ENCODE assay signal across 22 cellular contexts in the genomic region with DNA sequence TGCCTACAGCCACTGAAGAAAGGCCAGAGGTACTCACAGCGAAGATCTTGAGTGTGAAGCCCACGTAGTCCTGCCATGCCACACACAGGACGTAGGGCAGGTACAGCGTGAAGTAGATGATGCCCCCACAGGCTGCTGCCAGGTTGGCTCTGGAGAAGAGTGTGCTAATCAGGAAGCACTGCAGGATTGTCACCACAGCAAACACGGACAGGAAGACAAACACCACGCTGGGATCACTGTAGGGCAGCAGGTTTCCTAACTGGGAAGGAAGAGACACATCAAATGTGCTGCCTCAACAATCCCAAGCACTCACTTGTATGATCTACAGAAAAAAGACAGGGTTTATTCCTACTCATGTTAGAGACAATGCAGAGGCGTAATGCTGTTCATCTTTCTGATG.
DNase-seq lines count a peak whose midpoint lies in the region; ATAC-seq, FAIRE-seq and TF ChIP-seq lines count a peak whose summit lies in the region.
"Had no signal": no experiment of that assay in that cellular context is flagged by ENCODE, and none has a peak within 500 bp of the region (broad histone marks: within the 10 kb centered on the region; RNA-seq: fewer than 3 reads in every experiment).

No MANE protein-coding gene starts in this region.

- H3K27me3 Mint-ChIP-seq in astrocyte (ENCODE audit: low read depth, unreplicated experiment) (no peaks in the 10 kb centered on the region), glutamatergic neuron (ENCODE audit: unreplicated experiment) (peaks cover 4% of the 10 kb centered on the region)

- H3K4me1 Mint-ChIP-seq in astrocyte (ENCODE audit: low read depth, unreplicated experiment) (peaks cover 35% of the 10 kb centered on the region), glutamatergic neuron (ENCODE audit: low read depth, unreplicated experiment) (peaks cover 4% of the 10 kb centered on the region)

- peak overlapping the region in 1 of 12 donors; percentile 42 for H3K27ac ChIP-seq in heart left ventricle
- H3K27ac ChIP-seq in astrocyte (ENCODE audit: low read depth, low read length): no peak overlapping the region
- H3K27ac ChIP-seq in psoas muscle: peak overlapping the region; percentile 58
- H3K27ac ChIP-seq in colonic mucosa: no peak overlapping the region
- H3K27ac ChIP-seq: C4-2B, GM23248 had no signal

- H3K4me3 ChIP-seq in heart left ventricle (no peak overlapping the region), astrocyte (ENCODE audit: insufficient read depth, low read depth, low read length) (no peak overlapping the region), psoas muscle (no peak overlapping the region), colonic mucosa (no peak overlapping the region)
- H3K4me3 ChIP-seq: GM23248 had no signal

- H3K9ac ChIP-seq in astrocyte (ENCODE audit: low read length) (no peak overlapping the region), colonic mucosa (ENCODE audit: low read depth in 2 of 2, low read length in 2 of 2) (no peak overlapping the region)
- H3K9ac ChIP-seq: GM23248 had no signal

- H3K36me3 Mint-ChIP-seq in astrocyte (ENCODE audit: low read depth, unreplicated experiment) (peaks cover 63% of the 10 kb centered on the region), glutamatergic neuron (ENCODE audit: unreplicated experiment) (peaks cover 32% of the 10 kb centered on the region)

- no peak for TF ChIP-seq CTCF in heart left ventricle (IDR thresholded peaks at IDR 0.05)
- no peak for TF ChIP-seq CTCF in astrocyte (IDR thresholded peaks at IDR 0.05; ENCODE audit: insufficient read depth, low read depth, low read length)
- TF ChIP-seq CTCF in glutamatergic neuron (IDR thresholded peaks at IDR 0.05; ENCODE audit: partially characterized antibody, unreplicated experiment): no peak
- no peak for TF ChIP-seq CTCF in psoas muscle (IDR thresholded peaks at IDR 0.05)
- no peak for TF ChIP-seq CTCF in colonic mucosa (IDR thresholded peaks at IDR 0.05)

- WGBS in heart left ventricle, 4 donors: 69 to 82% (median 79%) methylated on average over 7 of the region's 7 CpGs
- WGBS in psoas muscle, 3 donors: 49 to 73% (median 61%) methylated on average over 7 of the region's 7 CpGs

- no peak for DNase-seq in heart left ventricle
- no peak for DNase-seq in cardiac septum (ENCODE audit: low spot score)
- no peak for DNase-seq in astrocyte (ENCODE audit: low read depth)
- DNase-seq in glutamatergic neuron: no peak
- no peak for DNase-seq in psoas muscle
- DNase-seq in DMS79 treated with DMSO at 0.1 percent for 48 hours (lab: John Stamatoyannopoulos, UW): no peak
- no peak for DNase-seq in colonic mucosa
- DNase-seq in amniotic stem cell (lab: John Stamatoyannopoulos, UW): no peak
- DNase-seq: DMS79, GM23248, HCEC 1CT, KG1, NCI-H1105, NCI-H146, NCI-H2029, NCI-H226, NCI-H524 treated with DMSO at 0.1 percent for 48 hours, OCI-M1 had no signal

- no peaks in the 10 kb centered on the region for H3K79me2 ChIP-seq in astrocyte (ENCODE audit: insufficient read depth, low read length)

- H3K4me2 ChIP-seq in astrocyte (ENCODE audit: low read length): no peak overlapping the region

- H3K4me1 ChIP-seq in heart left ventricle (peaks cover 0 to 27% (median 6%) of the 10 kb centered on the region in 12 donors), astrocyte (ENCODE audit: insufficient read depth, low read length) (peaks cover 23% of the 10 kb centered on the region), psoas muscle (peaks cover 9% of the 10 kb centered on the region), colonic mucosa (no peaks in the 10 kb centered on the region)

- intact Hi-C loops in heart left ventricle (cut with DNase I) (no loop called here), cardiac septum (cut with DNase I) (no loop called here), psoas muscle (cut with DNase I) (no loop called here), colonic mucosa (cut with DNase I) (no loop called here)

- no peak for TF ChIP-seq POLR2A in heart left ventricle (IDR thresholded peaks at IDR 0.05)

- ATAC-seq in heart left ventricle (peak in 3 of 4 donors; percentile 15 to 36 (median 35)), psoas muscle (peak; percentile 23 to 52 (median 42))

- H3K36me3 ChIP-seq in heart left ventricle (peaks cover 0 to 100% (median 97%) of the 10 kb centered on the region in 9 donors), astrocyte (ENCODE audit: insufficient read depth, low read length) (peaks cover 66% of the 10 kb centered on the region), psoas muscle (ENCODE audit: insufficient read depth in 1 of 2, low read depth in 1 of 2) (peaks cover 26 to 99% of the 10 kb centered on the region in 2 donors), colonic mucosa (peaks cover 28% of the 10 kb centered on the region)

- H2AFZ ChIP-seq in astrocyte (ENCODE audit: low read depth, low read length): no peak overlapping the region
- H2AFZ ChIP-seq: GM23248 had no signal

- H3K9me3 ChIP-seq in heart left ventricle (no peaks in the 10 kb centered on the region), astrocyte (ENCODE audit: insufficient read depth, low read depth, low read length) (no peaks in the 10 kb centered on the region), psoas muscle (no peaks in the 10 kb centered on the region), colonic mucosa (no peaks in the 10 kb centered on the region)

- H3K4me3 Mint-ChIP-seq in astrocyte (ENCODE audit: unreplicated experiment) (peak overlapping the region; percentile 21), glutamatergic neuron (ENCODE audit: unreplicated experiment) (no peak overlapping the region)

- H3K9me3 Mint-ChIP-seq in astrocyte (ENCODE audit: unreplicated experiment) (no peaks in the 10 kb centered on the region), glutamatergic neuron (ENCODE audit: unreplicated experiment) (peaks cover 16% of the 10 kb centered on the region)

- H3K27me3 ChIP-seq in heart left ventricle: no peaks in the 10 kb centered on the region
- no peaks in the 10 kb centered on the region for H3K27me3 ChIP-seq in astrocyte (ENCODE audit: insufficient read depth, low read length)
- H3K27me3 ChIP-seq in psoas muscle (ENCODE audit: insufficient read depth in 3 of 3, low read length in 2 of 3): no peaks in the 10 kb centered on the region
- H3K27me3 ChIP-seq in colonic mucosa: no peaks in the 10 kb centered on the region

- H4K20me1 ChIP-seq in astrocyte (ENCODE audit: insufficient read depth, low read length): peaks cover 11% of the 10 kb centered on the region

- H3K27ac Mint-ChIP-seq in astrocyte (ENCODE audit: unreplicated experiment) (peak overlapping the region; percentile 41), glutamatergic neuron (ENCODE audit: unreplicated experiment) (peak overlapping the region; percentile 59)

- no peak for FAIRE-seq in astrocyte (lab: Jason Lieb, UNC)
- FAIRE-seq: A204.1, D721Med, RCC 7860 had no signal
